ENCODE assay signal across 11 cellular contexts in genomic region chr2:239307921-239308620, GRCh38.
DNase-seq lines count a peak whose midpoint lies in the region; ATAC-seq and TF ChIP-seq lines count a peak whose summit lies in the region.
"Had no signal": no experiment of that assay in that cellular context is flagged by ENCODE, and none has a peak within 500 bp of the region (broad histone marks: within the 10 kb centered on the region; RNA-seq: fewer than 3 reads in every experiment).

No MANE protein-coding gene starts in this region.

- CTCF ChIA-PET in IMR-90 (lab: Yijun Ruan, JAX), result interaction anchor here (0.7 to 1.0 kb wide), 2 partner anchors 12 to 48 kb away, joined by 3 read pairs; no protein-coding TSS in a partner anchor

- peak overlapping the region; percentile 6 to 36 for H4K8ac ChIP-seq in IMR-90 (ENCODE audit: low read depth in 2 of 2, low read length in 2 of 2)

- peak overlapping the region; percentile 62 for H3K18ac ChIP-seq in IMR-90 (ENCODE audit: low read depth, low read length)

- H3K79me1 ChIP-seq in IMR-90 (ENCODE audit: low read depth in 1 of 2, low read length in 2 of 2), result peaks cover 37 to 87% of the 10 kb centered on the region in 2 experiments

- no peaks in the 10 kb centered on the region for H3K9me3 ChIP-seq in IMR-90 (ENCODE audit: control insufficient read depth, insufficient read depth, low read length)

- no peak for TF ChIP-seq RAD21 in IMR-90 (IDR thresholded peaks at IDR 0.05; ENCODE audit: low read length)

- H2BK15ac ChIP-seq in IMR-90 (ENCODE audit: low read depth, low read length), result no peak overlapping the region

- peaks cover 22% of the 10 kb centered on the region for H3K9me1 ChIP-seq in IMR-90 (ENCODE audit: insufficient read depth, low read length)

- H2AK9ac ChIP-seq in IMR-90 (replicated peaks; ENCODE audit: low read depth, low read length, poor library complexity), result peak overlapping the region; percentile 97

- peak overlapping the region; percentile 50 for H4K5ac ChIP-seq in IMR-90 (ENCODE audit: low read depth, low read length)

- H3K4ac ChIP-seq in IMR-90 (ENCODE audit: low read depth, low read length), result peak overlapping the region; percentile 73

- no peak overlapping the region for H2BK120ac ChIP-seq in IMR-90 (ENCODE audit: low read depth, low read length)

- H3K4me1 ChIP-seq in IMR-90 (ENCODE audit: control insufficient read depth, insufficient read depth, low read length), result peaks cover 23% of the 10 kb centered on the region; the same call in 1 of the 2 replicates

- H3K9ac ChIP-seq in IMR-90 (ENCODE audit: low read depth, low read length), result peak overlapping the region; percentile 50; the same call in 1 of the 2 replicates

- H2AFZ ChIP-seq in IMR-90 (replicated peaks; ENCODE audit: low read length, poor library complexity), result peak overlapping the region; percentile 19

- POLR2A ChIA-PET in IMR-90 (lab: Charles Lee; ENCODE audit: unreplicated experiment), result no interaction called here

- H2AK5ac ChIP-seq in IMR-90 (ENCODE audit: low read depth, low read length), result peak overlapping the region; percentile 63; the same call in 1 of the 2 replicates

- peak overlapping the region; percentile 60; the same call in 1 of the 2 replicates for H2BK20ac ChIP-seq in IMR-90 (ENCODE audit: low read depth, low read length)

- peaks cover 6% of the 10 kb centered on the region; the same call in 1 of the 2 replicates for H3K36me3 ChIP-seq in IMR-90 (ENCODE audit: control insufficient read depth, insufficient read depth, low read length)

- 90% methylated on average over 2 of the region's 16 CpGs; no CpG with 5 or more reads in 1 of the 2 experiments for WGBS in IMR-90 (ENCODE audit: extremely low coverage in 2 of 2, insufficient read length in 1 of 2), 2 experiments

- no peak overlapping the region; the same call in 1 of the 2 replicates for H3K56ac ChIP-seq in IMR-90 (ENCODE audit: extremely low read depth, insufficient read depth, low read length)

- peaks cover 14% of the 10 kb centered on the region; the same call in 1 of the 2 replicates for H4K20me1 ChIP-seq in IMR-90 (ENCODE audit: insufficient read depth, low read length)

- H3K27ac ChIP-seq in IMR-90 (ENCODE audit: insufficient read depth, low read length) (peak overlapping the region; percentile 76; the same call in 1 of the 2 replicates), dorsolateral prefrontal cortex (peak overlapping the region; percentile 6 to 97 (median 90)), temporal lobe (ENCODE audit: low read depth, low read length) (peak overlapping the region; percentile 87)

- in situ Hi-C loops in IMR-90 (cut with MboI; ENCODE audit: low sequenced_read_pairs), result no loop called here

- intact Hi-C loops in IMR-90 (cut with micrococcal nuclease) (no loop called here), dorsolateral prefrontal cortex (cut with DNase I) (no loop called here)

- TF ChIP-seq CTCF in IMR-90 (conservative IDR thresholded peaks at IDR 0.05; ENCODE audit: low read depth, low read length), result no peak
- TF ChIP-seq CTCF in dorsolateral prefrontal cortex (IDR thresholded peaks at IDR 0.05 in 54 of 56, conservative IDR thresholded peaks at IDR 0.05 in 2 of 56; ENCODE audit: low read depth in 1 of 56, partially characterized antibody in 56 of 56), result no peak

- H3K4me3 ChIP-seq in IMR-90 (ENCODE audit: insufficient read depth, low read depth, low read length) (peak overlapping the region; percentile 25; the same call in 1 of the 2 replicates), dorsolateral prefrontal cortex (peak overlapping the region in 56 of 59 donors; percentile 6 to 61 (median 44))
- H3K4me3 ChIP-seq: K562 had no signal

- no peak overlapping the region; the same call in 1 of the 2 replicates for H3K14ac ChIP-seq in IMR-90 (replicated peaks; ENCODE audit: low read depth, low read length)

- dilution Hi-C loops in IMR-90 (cut with HindIII; ENCODE audit: low sequenced_read_pairs, unreplicated experiment), result no loop called here

- peak overlapping the region; percentile 69 for H3K4me2 ChIP-seq in IMR-90 (ENCODE audit: low read depth, low read length)

- ATAC-seq in IMR-90 (ENCODE audit: low read depth), result peak; percentile 7; the same call in 1 of the 2 replicates
- no peak for ATAC-seq in HG03280 (IDR thresholded peaks at IDR 0.05; ENCODE audit: unreplicated experiment)
- ATAC-seq: activated CD8-positive, alpha-beta T cell treated with anti-CD3 and anti-CD28 coated beads for 36 hours; activated naive CD8-positive, alpha-beta T cell treated with anti-CD3 and anti-CD28 coated beads, Interleukin-2, amount 50 U/mL, for 24 hours; K562 had no signal

- no peak overlapping the region for H2BK5ac ChIP-seq in IMR-90 (ENCODE audit: low read depth, low read length, poor library complexity, severe bottlenecking)

- no peak for DNase-seq in IMR-90
- DNase-seq in dorsolateral prefrontal cortex, result peak in 4 of 10 donors; percentile 5 to 38 (median 25)
- peak; percentile 75 for DNase-seq in mesenteric fat pad (ENCODE audit: low spot score)
- no peak for DNase-seq in stimulated activated CD4-positive, alpha-beta T cell treated with anti-CD3 and anti-CD28 coated beads, Interleukin-1b, Interleukin-23, amount 100 ng/mL, for 48 hours
- DNase-seq in H4 (ENCODE audit: low spot score), result no peak
- DNase-seq: activated CD8-positive, alpha-beta T cell treated with anti-CD3 and anti-CD28 coated beads for 36 hours; activated naive CD8-positive, alpha-beta T cell treated with anti-CD3 and anti-CD28 coated beads, Interleukin-2, amount 50 U/mL, for 24 hours; NCI-H446 treated with DMSO at 0.1 percent for 48 hours had no signal

- H4K91ac ChIP-seq in IMR-90 (ENCODE audit: insufficient read depth, low read depth, low read length), result peak overlapping the region; percentile 69

- peak overlapping the region; percentile 85; the same call in 1 of the 2 replicates for H3K23ac ChIP-seq in IMR-90 (ENCODE audit: low read depth, low read length)

- no peak for TF ChIP-seq POLR2A in IMR-90 (IDR thresholded peaks at IDR 0.05; ENCODE audit: low read depth, low read length)

- H3K27me3 ChIP-seq in IMR-90 (ENCODE audit: control insufficient read depth, insufficient read depth, low read length), result no peaks in the 10 kb centered on the region
- H3K27me3 ChIP-seq in dorsolateral prefrontal cortex, result no peaks in the 10 kb centered on the region

- no TSS peak for BruUV-seq in IMR-90 (replicated peaks; lab: Mats Ljungman, UMichigan)

TF ChIP-seq in IMR-90, 13 proteins besides CTCF, POLR2A, EP300 and RAD21:
- TF ChIP-seq RCOR1 (IDR thresholded peaks at IDR 0.05; ENCODE audit: insufficient replicate concordance, low read length) (no peak), RFX5 (IDR thresholded peaks at IDR 0.05; ENCODE audit: low read depth, low read length) (no peak), MAFK (IDR thresholded peaks at IDR 0.05; ENCODE audit: low read depth, low read length) (no peak), USF2 (IDR thresholded peaks at IDR 0.05; ENCODE audit: low read depth, low read length) (no peak), NFE2L2 (IDR thresholded peaks at IDR 0.05; ENCODE audit: low read depth, low read length) (no peak), BHLHE40 (IDR thresholded peaks at IDR 0.05; ENCODE audit: low read depth, low read length) (no peak), ELK1 (IDR thresholded peaks at IDR 0.05; ENCODE audit: borderline replicate concordance, low read depth, low read length) (no peak), MXI1 (IDR thresholded peaks at IDR 0.05; ENCODE audit: borderline replicate concordance, low read depth, low read length) (no peak), CHD1 (IDR thresholded peaks at IDR 0.05; ENCODE audit: low read depth, low read length) (no peak), MAZ (IDR thresholded peaks at IDR 0.05; ENCODE audit: borderline replicate concordance, low read depth, low read length) (no peak), FOS (IDR thresholded peaks at IDR 0.05; ENCODE audit: low read depth, low read length) (no peak), CEBPB (IDR thresholded peaks at IDR 0.05; ENCODE audit: low read depth, low read length) (no peak), SMC3 (IDR thresholded peaks at IDR 0.05; ENCODE audit: low read depth, low read length) (no peak)
